28 cellular contexts compared by ENCODE assay signal in genomic region chr12:131121705-131122405, GRCh38.
A peak's percentile ranks its signal among the peaks of the same experiment; 100 is the strongest.
DNase-seq lines count a peak whose midpoint lies in the region; ATAC-seq and TF ChIP-seq lines count a peak whose summit lies in the region.
"Had no signal": no experiment of that assay in that cellular context is flagged by ENCODE, and none has a peak within 500 bp of the region (broad histone marks: within the 10 kb centered on the region; RNA-seq: fewer than 3 reads in every experiment).

No MANE protein-coding gene starts in this region.

- TF ChIP-seq CTCF in IMR-90 (conservative IDR thresholded peaks at IDR 0.05; ENCODE audit: low read depth, low read length) (no peak), GM13976 (IDR thresholded peaks at IDR 0.05; ENCODE audit: borderline replicate concordance, control extremely low read depth, extremely low read depth, insufficient read depth, missing control alignments) (no peak)

- no peaks in the 10 kb centered on the region for H3K9me1 ChIP-seq in IMR-90 (ENCODE audit: insufficient read depth, low read length)

- peak; percentile 18 for DNase-seq in activated T-cell treated with anti-CD3 and anti-CD28 coated beads, Interleukin-2, amount 50 U/mL, for 24 hours
- DNase-seq in activated T-cell treated with anti-CD3 and anti-CD28 coated beads, Interleukin-2, amount 50 U/mL, for 1 hour: no peak
- DNase-seq in IMR-90: no peak
- DNase-seq in ecto neural progenitor cell (ENCODE audit: low spot score): peak; percentile 52
- peak; percentile 54 for DNase-seq in sciatic nerve (ENCODE audit: low spot score)
- DNase-seq in HT-29 (ENCODE audit: low spot score): no peak
- no peak for DNase-seq in activated CD8-positive, alpha-beta T cell treated with anti-CD3 and anti-CD28 coated beads, Interleukin-2, amount 10 ng/mL, durations not matched to agents 7 days and 5 days
- no peak for DNase-seq in GM13976 (ENCODE audit: low spot score)
- DNase-seq: activated CD4-positive, alpha-beta T cell treated with anti-CD3 and anti-CD28 coated beads, Interleukin-2, amount 10 ng/mL, durations not matched to agents 24 days and 14 days; activated gamma-delta T cell treated with Interleukin-2 at 50 U/mL for 16 hours; Calu3; cortex of kidney; EL; glutamatergic neuron; mesenchymal stem cell; naive thymus-derived CD4-positive, alpha-beta T cell; NCI-H1092; NCI-H2029; NCI-H345; NK-92 treated with Interleukin-12 subunit alpha and Interleukin-12 subunit beta, amount 100 ng/mL, for 24 hours; right cardiac atrium; stimulated activated CD4-positive, alpha-beta T cell treated with anti-CD3 and anti-CD28 coated beads, Interleukin-15, amount 100 ng/mL, for 24 hours had no signal

- peaks cover 3% of the 10 kb centered on the region for H3K27me3 Mint-ChIP-seq in activated T-cell treated with anti-CD3 and anti-CD28 coated beads, Interleukin-2, amount 50 U/mL, for 24 hours
- H3K27me3 Mint-ChIP-seq in activated CD8-positive, alpha-beta T cell treated with anti-CD3 and anti-CD28 coated beads, Interleukin-2, amount 10 ng/mL, durations not matched to agents 7 days and 5 days (ENCODE audit: low read depth): no peaks in the 10 kb centered on the region
- H3K27me3 Mint-ChIP-seq: activated CD4-positive, alpha-beta T cell treated with anti-CD3 and anti-CD28 coated beads, Interleukin-2, amount 10 ng/mL, durations not matched to agents 24 days and 14 days had no signal

- no peak overlapping the region for H3K4me2 ChIP-seq in IMR-90 (ENCODE audit: low read depth, low read length)
- H3K4me2 ChIP-seq: BLaER1 had no signal

- in situ Hi-C loops in IMR-90 (cut with MboI; ENCODE audit: low sequenced_read_pairs): loop anchor here (25.0 kb wide), 1 partner anchor 715 kb away; the partner anchor contains the start of gene MMP17
- in situ Hi-C loops in GM13976 (cut with MboI; ENCODE audit: low sequenced_read_pairs, unreplicated experiment): no loop called here

- no peak overlapping the region for H3K4me3 ChIP-seq in IMR-90 (ENCODE audit: insufficient read depth, low read depth, low read length)
- H3K4me3 ChIP-seq: adrenal gland, BLaER1, ovary, Peyer's patch, SJSA1 had no signal

- no peak overlapping the region for H4K5ac ChIP-seq in IMR-90 (ENCODE audit: low read depth, low read length)

- H3K27ac Mint-ChIP-seq in activated T-cell treated with anti-CD3 and anti-CD28 coated beads, Interleukin-2, amount 50 U/mL, for 24 hours: no peak overlapping the region
- H3K27ac Mint-ChIP-seq in activated CD8-positive, alpha-beta T cell treated with anti-CD3 and anti-CD28 coated beads, Interleukin-2, amount 10 ng/mL, durations not matched to agents 7 days and 5 days: no peak overlapping the region
- H3K27ac Mint-ChIP-seq: activated CD4-positive, alpha-beta T cell treated with anti-CD3 and anti-CD28 coated beads, Interleukin-2, amount 10 ng/mL, durations not matched to agents 24 days and 14 days; T-helper 1 cell treated with Interleukin-12 subunit alpha and Interleukin-12 subunit beta and Interleukin-4 antibody, amounts not matched to agents 30 μg/mL and 1 μg/mL, for 36 hours had no signal

- H4K20me1 ChIP-seq in IMR-90 (ENCODE audit: insufficient read depth, low read length): no peaks in the 10 kb centered on the region
- H4K20me1 ChIP-seq: BLaER1 had no signal

- no peak overlapping the region for H3K23ac ChIP-seq in IMR-90 (ENCODE audit: low read depth, low read length)

- H3K9me3 Mint-ChIP-seq in activated T-cell treated with anti-CD3 and anti-CD28 coated beads, Interleukin-2, amount 50 U/mL, for 24 hours: no peaks in the 10 kb centered on the region
- H3K9me3 Mint-ChIP-seq in activated CD8-positive, alpha-beta T cell treated with anti-CD3 and anti-CD28 coated beads, Interleukin-2, amount 10 ng/mL, durations not matched to agents 7 days and 5 days (ENCODE audit: insufficient read depth): no peaks in the 10 kb centered on the region
- H3K9me3 Mint-ChIP-seq: activated CD4-positive, alpha-beta T cell treated with anti-CD3 and anti-CD28 coated beads, Interleukin-2, amount 10 ng/mL, durations not matched to agents 24 days and 14 days; naive thymus-derived CD4-positive, alpha-beta T cell had no signal

- no peak overlapping the region for H2AK5ac ChIP-seq in IMR-90 (ENCODE audit: low read depth, low read length)

- H2AK9ac ChIP-seq in IMR-90 (replicated peaks; ENCODE audit: low read depth, low read length, poor library complexity): no peak overlapping the region

- no peak for TF ChIP-seq POLR2A in IMR-90 (IDR thresholded peaks at IDR 0.05; ENCODE audit: low read depth, low read length)

- no TSS peak for BruUV-seq in IMR-90 (replicated peaks; lab: Mats Ljungman, UMichigan)

- H3K4ac ChIP-seq in IMR-90 (ENCODE audit: low read depth, low read length): no peak overlapping the region

- dilution Hi-C loops in IMR-90 (cut with HindIII; ENCODE audit: low sequenced_read_pairs, unreplicated experiment): no loop called here

- intact Hi-C loops in IMR-90 (cut with micrococcal nuclease): no loop called here
- intact Hi-C loops in sciatic nerve (cut with DNase I): no loop called here

- no peaks in the 10 kb centered on the region for H3K4me1 Mint-ChIP-seq in activated T-cell treated with anti-CD3 and anti-CD28 coated beads, Interleukin-2, amount 50 U/mL, for 24 hours (ENCODE audit: low read depth)
- H3K4me1 Mint-ChIP-seq in activated CD8-positive, alpha-beta T cell treated with anti-CD3 and anti-CD28 coated beads, Interleukin-2, amount 10 ng/mL, durations not matched to agents 7 days and 5 days (ENCODE audit: low read depth): no peaks in the 10 kb centered on the region
- H3K4me1 Mint-ChIP-seq: activated CD4-positive, alpha-beta T cell treated with anti-CD3 and anti-CD28 coated beads, Interleukin-2, amount 10 ng/mL, durations not matched to agents 24 days and 14 days; naive thymus-derived CD4-positive, alpha-beta T cell had no signal

- peak overlapping the region; percentile 32 for H2AFZ ChIP-seq in IMR-90 (replicated peaks; ENCODE audit: low read length, poor library complexity)

- peaks cover 29% of the 10 kb centered on the region for H3K9me3 ChIP-seq in IMR-90 (ENCODE audit: control insufficient read depth, insufficient read depth, low read length)
- H3K9me3 ChIP-seq: adrenal gland, BLaER1, ovary, Peyer's patch, SJSA1 had no signal

- H3K36me3 Mint-ChIP-seq in activated T-cell treated with anti-CD3 and anti-CD28 coated beads, Interleukin-2, amount 50 U/mL, for 24 hours (ENCODE audit: low read depth): no peaks in the 10 kb centered on the region
- no peaks in the 10 kb centered on the region for H3K36me3 Mint-ChIP-seq in activated CD8-positive, alpha-beta T cell treated with anti-CD3 and anti-CD28 coated beads, Interleukin-2, amount 10 ng/mL, durations not matched to agents 7 days and 5 days (ENCODE audit: low read depth)
- H3K36me3 Mint-ChIP-seq: naive thymus-derived CD4-positive, alpha-beta T cell had no signal

- POLR2A ChIA-PET in IMR-90 (lab: Charles Lee; ENCODE audit: unreplicated experiment): no interaction called here
- POLR2A ChIA-PET in activated CD8-positive, alpha-beta T cell treated with anti-CD3 and anti-CD28 coated beads, Interleukin-2, amount 10 ng/mL, durations not matched to agents 7 days and 5 days (lab: Charles Lee): no interaction called here

- ATAC-seq in IMR-90 (ENCODE audit: low read depth) (no peak), sciatic nerve (no peak)
- no peak for ATAC-seq in activated CD8-positive, alpha-beta T cell treated with anti-CD3 and anti-CD28 coated beads, Interleukin-2, amount 10 ng/mL, durations not matched to agents 7 days and 5 days
- ATAC-seq: naive thymus-derived CD4-positive, alpha-beta T cell had no signal

- no peak overlapping the region for H3K56ac ChIP-seq in IMR-90 (ENCODE audit: extremely low read depth, insufficient read depth, low read length)

- H2BK5ac ChIP-seq in IMR-90 (ENCODE audit: low read depth, low read length, poor library complexity, severe bottlenecking): no peak overlapping the region

- H4K91ac ChIP-seq in IMR-90 (ENCODE audit: insufficient read depth, low read depth, low read length): no peak overlapping the region

- no peaks in the 10 kb centered on the region for H3K4me1 ChIP-seq in IMR-90 (ENCODE audit: control insufficient read depth, insufficient read depth, low read length)
- H3K4me1 ChIP-seq: adrenal gland, Peyer's patch, SJSA1 had no signal

- H2BK15ac ChIP-seq in IMR-90 (ENCODE audit: low read depth, low read length): no peak overlapping the region

- no peak overlapping the region for H3K4me3 Mint-ChIP-seq in activated T-cell treated with anti-CD3 and anti-CD28 coated beads, Interleukin-2, amount 50 U/mL, for 24 hours
- no peak overlapping the region for H3K4me3 Mint-ChIP-seq in activated CD8-positive, alpha-beta T cell treated with anti-CD3 and anti-CD28 coated beads, Interleukin-2, amount 10 ng/mL, durations not matched to agents 7 days and 5 days
- H3K4me3 Mint-ChIP-seq: activated CD4-positive, alpha-beta T cell treated with anti-CD3 and anti-CD28 coated beads, Interleukin-2, amount 10 ng/mL, durations not matched to agents 24 days and 14 days; naive thymus-derived CD4-positive, alpha-beta T cell; T-helper 1 cell treated with Interleukin-12 subunit alpha and Interleukin-12 subunit beta and Interleukin-4 antibody, amounts not matched to agents 30 μg/mL and 1 μg/mL, for 36 hours had no signal

- H3K36me3 ChIP-seq in IMR-90 (ENCODE audit: control insufficient read depth, insufficient read depth, low read length): no peaks in the 10 kb centered on the region
- H3K36me3 ChIP-seq: adrenal gland, ovary, Peyer's patch, SJSA1 had no signal

- no peaks in the 10 kb centered on the region for H3K79me1 ChIP-seq in IMR-90 (ENCODE audit: low read depth in 1 of 2, low read length in 2 of 2)

- H4K8ac ChIP-seq in IMR-90 (ENCODE audit: low read depth in 2 of 2, low read length in 2 of 2): no peak overlapping the region

- 84% methylated on average over 12 of the region's 30 CpGs; no CpG with 5 or more reads in 1 of the 2 experiments for WGBS in IMR-90 (ENCODE audit: extremely low coverage in 2 of 2, insufficient read length in 1 of 2), 2 experiments

- no peak overlapping the region for H2BK20ac ChIP-seq in IMR-90 (ENCODE audit: low read depth, low read length)

- no peak overlapping the region for H3K18ac ChIP-seq in IMR-90 (ENCODE audit: low read depth, low read length)

- H2BK120ac ChIP-seq in IMR-90 (ENCODE audit: low read depth, low read length): no peak overlapping the region

- CTCF ChIA-PET in IMR-90 (lab: Yijun Ruan, JAX): no interaction called here
- CTCF ChIA-PET in activated CD8-positive, alpha-beta T cell treated with anti-CD3 and anti-CD28 coated beads, Interleukin-2, amount 10 ng/mL, durations not matched to agents 7 days and 5 days (lab: Charles Lee): no interaction called here

- H3K27ac ChIP-seq in IMR-90 (ENCODE audit: insufficient read depth, low read length): no peak overlapping the region
- H3K27ac ChIP-seq: adrenal gland, BLaER1, ovary, Peyer's patch, SJSA1 had no signal

- no peak for TF ChIP-seq RAD21 in IMR-90 (IDR thresholded peaks at IDR 0.05; ENCODE audit: low read length)

- H3K9ac ChIP-seq in IMR-90 (ENCODE audit: low read depth, low read length): no peak overlapping the region
- H3K9ac ChIP-seq: BLaER1 had no signal

- no peak overlapping the region for H3K14ac ChIP-seq in IMR-90 (replicated peaks; ENCODE audit: low read depth, low read length)

- H3K27me3 ChIP-seq in IMR-90 (ENCODE audit: control insufficient read depth, insufficient read depth, low read length): no peaks in the 10 kb centered on the region
- H3K27me3 ChIP-seq: adrenal gland, BLaER1, ovary, Peyer's patch, SJSA1 had no signal

TF ChIP-seq in IMR-90, 13 proteins besides CTCF, POLR2A, EP300 and RAD21 (continues in another document):
- TF ChIP-seq MXI1 (IDR thresholded peaks at IDR 0.05; ENCODE audit: borderline replicate concordance, low read depth, low read length): no peak

Comparison
In these comparisons a context has a peak if more than half of its experiments do, and no peak if none do; other contexts are left out.
1. DNase-seq: peak in activated T-cell treated with anti-CD3 and anti-CD28 coated beads, Interleukin-2, amount 50 U/mL, for 24 hours (single experiment), ecto neural progenitor cell (single experiment) and sciatic nerve (single experiment); none in activated T-cell treated with anti-CD3 and anti-CD28 coated beads, Interleukin-2, amount 50 U/mL, for 1 hour (single experiment), IMR-90 (single experiment), HT-29 (single experiment), activated CD8-positive, alpha-beta T cell treated with anti-CD3 and anti-CD28 coated beads, Interleukin-2, amount 10 ng/mL, durations not matched to agents 7 days and 5 days (single experiment) and GM13976 (single experiment).